ENCODE assay signal across 19 cellular contexts in genomic region chr9:92966518-92966800, GRCh38. TPM values are rescaled to one million over a fixed set of nuclear protein-coding genes. Genes with fewer than 3 reads are reported as not detected.
A peak's percentile ranks its signal among the peaks of the same experiment; 100 is the strongest.
DNase-seq lines count a peak whose midpoint lies in the region; ATAC-seq and TF ChIP-seq lines count a peak whose summit lies in the region.
"Had no signal": no experiment of that assay in that cellular context is flagged by ENCODE, and none has a peak within 500 bp of the region (broad histone marks: within the 10 kb centered on the region; RNA-seq: fewer than 3 reads in every experiment).

No MANE protein-coding gene starts in this region.

- H3K4me3 ChIP-seq in esophagus (ENCODE audit: low read depth in 1 of 2, low read length in 2 of 2) (peak overlapping the region; percentile 15 to 53), stomach (peak overlapping the region in 3 of 4 donors; percentile 36 to 45 (median 44))

- TF ChIP-seq CTCF in activated CD8-positive, alpha-beta T cell treated with anti-CD3 and anti-CD28 coated beads for 36 hours (IDR thresholded peaks at IDR 0.05) = no peak
- no peak for TF ChIP-seq CTCF in stomach (IDR thresholded peaks at IDR 0.05)

- peaks cover 0 to 9% of the 10 kb centered on the region in 2 donors for H3K4me1 ChIP-seq in esophagus (ENCODE audit: control insufficient read depth in 2 of 2, insufficient read depth in 2 of 2, low read length in 1 of 2)
- peaks cover 0 to 32% (median 6%) of the 10 kb centered on the region in 4 donors for H3K4me1 ChIP-seq in stomach

- peak overlapping the region; percentile 98 for H3K4me3 Mint-ChIP-seq in activated CD8-positive, alpha-beta T cell treated with anti-CD3 and anti-CD28 coated beads for 36 hours
- H3K4me3 Mint-ChIP-seq: H9 had no signal

- peaks cover 0 to 8% of the 10 kb centered on the region in 2 donors for H3K9me3 ChIP-seq in esophagus (ENCODE audit: control insufficient read depth in 2 of 2, insufficient read depth in 1 of 2, low read depth in 1 of 2, low read length in 1 of 2)
- H3K9me3 ChIP-seq in stomach = peaks cover 0 to 7% (median 2%) of the 10 kb centered on the region in 4 donors

- intact Hi-C loops in activated CD8-positive, alpha-beta T cell treated with anti-CD3 and anti-CD28 coated beads for 36 hours (cut with micrococcal nuclease) = loop anchor here (5.0 to 10.0 kb wide), 2 partner anchors 96 to 128 kb away; partner anchors contain the start of gene CARD19
- intact Hi-C loops in stomach (cut with DNase I; ENCODE audit: low total_unique reads) = no loop called here

- H3K27ac ChIP-seq in esophagus (ENCODE audit: low read depth in 2 of 2, low read length in 1 of 2) = no peak overlapping the region
- H3K27ac ChIP-seq in stomach = peak overlapping the region in 3 of 5 donors; percentile 75 to 88 (median 80)

- H3K36me3 ChIP-seq in esophagus (ENCODE audit: control insufficient read depth in 2 of 2, insufficient read depth in 2 of 2, low read length in 1 of 2) (no peaks in the 10 kb centered on the region), stomach (no peaks in the 10 kb centered on the region)

- CTCF ChIA-PET in activated CD8-positive, alpha-beta T cell treated with anti-CD3 and anti-CD28 coated beads for 36 hours (lab: Charles Lee) = interaction anchor here (0.6 to 4.4 kb wide), 5 partner anchors 9 to 125 kb away, joined by 3 to 19 read pairs (median 9); no protein-coding TSS in a partner anchor

- peaks cover 60% of the 10 kb centered on the region for H3K4me1 Mint-ChIP-seq in activated CD8-positive, alpha-beta T cell treated with anti-CD3 and anti-CD28 coated beads for 36 hours (ENCODE audit: low read depth)

- POLR2A ChIA-PET in activated CD8-positive, alpha-beta T cell treated with anti-CD3 and anti-CD28 coated beads for 36 hours (lab: Charles Lee) = interaction anchor here (0.9 to 6.8 kb wide), 6 partner anchors 8 to 127 kb away, joined by 3 to 49 read pairs (median 7); no protein-coding TSS in a partner anchor

- no peaks in the 10 kb centered on the region for H3K27me3 Mint-ChIP-seq in activated CD8-positive, alpha-beta T cell treated with anti-CD3 and anti-CD28 coated beads for 36 hours

- peaks cover 10% of the 10 kb centered on the region for H3K9me3 Mint-ChIP-seq in activated CD8-positive, alpha-beta T cell treated with anti-CD3 and anti-CD28 coated beads for 36 hours

- DNase-seq in activated T-cell treated with anti-CD3 and anti-CD28 coated beads, Interleukin-2, amount 50 U/mL, for 1 hour = peak; percentile 26
- no peak for DNase-seq in activated T-cell treated with anti-CD3 and anti-CD28 coated beads for 4 hours
- no peak for DNase-seq in activated CD8-positive, alpha-beta T cell treated with anti-CD3 and anti-CD28 coated beads for 36 hours
- peak; percentile 14 for DNase-seq in stomach
- DNase-seq in SHP77 treated with DMSO at 0.1 percent for 48 hours (lab: John Stamatoyannopoulos, UW) = no peak
- DNase-seq: activated CD4-positive, alpha-beta T cell treated with anti-CD3 and anti-CD28 coated beads, Interleukin-2, amount 50 U/mL, for 4 hours; amygdala; DMS153; H9; NCI-H1694; NCI-H69; RPMI8226 had no signal

- no peak for ATAC-seq in activated CD8-positive, alpha-beta T cell treated with anti-CD3 and anti-CD28 coated beads for 36 hours
- ATAC-seq in GM19397 (IDR thresholded peaks at IDR 0.05; ENCODE audit: unreplicated experiment) (no peak), GM19452 (IDR thresholded peaks at IDR 0.05; ENCODE audit: unreplicated experiment) (no peak)

- H3K27me3 ChIP-seq in esophagus (ENCODE audit: control insufficient read depth in 1 of 2, insufficient read depth in 2 of 2, low read length in 2 of 2) (no peaks in the 10 kb centered on the region), stomach (no peaks in the 10 kb centered on the region)

- TF ChIP-seq POLR2A in stomach (IDR thresholded peaks at IDR 0.05) = no peak

- H3K36me3 Mint-ChIP-seq in activated CD8-positive, alpha-beta T cell treated with anti-CD3 and anti-CD28 coated beads for 36 hours (ENCODE audit: low read depth) = peaks cover 57% of the 10 kb centered on the region

- WGBS in esophagus, 2 donors = 87 to 89% methylated on average over 5 of the region's 5 CpGs
- 79 to 97% (median 91%) methylated on average over 3 to 5 of the region's 5 CpGs for WGBS in stomach, 5 donors

- peak overlapping the region; percentile 100 for H3K27ac Mint-ChIP-seq in activated CD8-positive, alpha-beta T cell treated with anti-CD3 and anti-CD28 coated beads for 36 hours

- no peak for TF ChIP-seq EP300 in stomach (IDR thresholded peaks at IDR 0.05)

RNA-seq across cellular contexts. Expression of gene FGD3, which starts 19.1 kb away (rescaled TPM):
- 10 to 100 TPM; 41.6 to 43.5 TPM for total RNA-seq in activated CD8-positive, alpha-beta T cell treated with anti-CD3 and anti-CD28 coated beads for 36 hours
- polyA plus RNA-seq in esophagus (1 to 10 TPM; 2.1 to 2.3 TPM), stomach (1 to 10 TPM; 1.7 to 2.3 (median 2.0) TPM)
- total RNA-seq in stomach = 1 to 10 TPM; 2.2 to 8.8 (median 5.4) TPM
- total RNA-seq: dermis microvascular lymphatic vessel endothelial cell, lung microvascular endothelial cell, osteoblast had no signal
- polyA plus RNA-seq: AG04450 had no signal

Comparison
In these comparisons a context has a peak if more than half of its experiments do, and no peak if none do; other contexts are left out.
1. DNase-seq: peak in activated T-cell treated with anti-CD3 and anti-CD28 coated beads, Interleukin-2, amount 50 U/mL, for 1 hour (single experiment) and stomach (single experiment); none in activated T-cell treated with anti-CD3 and anti-CD28 coated beads for 4 hours (single experiment), activated CD8-positive, alpha-beta T cell treated with anti-CD3 and anti-CD28 coated beads for 36 hours (single experiment) and SHP77 treated with DMSO at 0.1 percent for 48 hours (single experiment).
2. H3K27ac ChIP-seq: peak in stomach (3 of 5); none in esophagus (0 of 2).
3. RNA of gene FGD3, which starts 19.1 kb away (total RNA-seq): 41.6 to 43.5 TPM in activated CD8-positive, alpha-beta T cell treated with anti-CD3 and anti-CD28 coated beads for 36 hours; 2.2 to 8.8 TPM in stomach; every median in the first group is over 4 times any median in the second.